ENCODE assay signal across 8 cellular contexts in genomic region chr6:20533746-20534294, GRCh38. TPM values are rescaled to one million over a fixed set of nuclear protein-coding genes. Genes with fewer than 3 reads are reported as not detected.
DNase-seq lines count a peak whose midpoint lies in the region; ATAC-seq and TF ChIP-seq lines count a peak whose summit lies in the region.

No MANE protein-coding gene starts in this region.

- peaks cover 32% of the 10 kb centered on the region for H3K79me2 ChIP-seq in osteoblast (ENCODE audit: insufficient read depth, low read length)

- H3K36me3 ChIP-seq in colonic mucosa = no peaks in the 10 kb centered on the region
- H3K36me3 ChIP-seq in osteoblast (ENCODE audit: insufficient read depth, low read length) = no peaks in the 10 kb centered on the region

- ATAC-seq in GM19395 (IDR thresholded peaks at IDR 0.05; ENCODE audit: unreplicated experiment) (peak; percentile 2), HG03175 (IDR thresholded peaks at IDR 0.05; ENCODE audit: unreplicated experiment) (no peak)

- H3K9ac ChIP-seq in colonic mucosa (ENCODE audit: low read depth in 2 of 2, low read length in 2 of 2) = peak overlapping the region in 1 of 2 donors; percentile 73

- peak overlapping the region; percentile 93 to 98 (median 96) for H3K27ac Mint-ChIP-seq in IgD-negative memory B cell

- H3K27ac ChIP-seq in colonic mucosa (peak overlapping the region; percentile 68), osteoblast (ENCODE audit: low read depth, low read length) (peak overlapping the region; percentile 78)

- H3K4me1 ChIP-seq in colonic mucosa = no peaks in the 10 kb centered on the region
- peaks cover 8% of the 10 kb centered on the region for H3K4me1 ChIP-seq in osteoblast (ENCODE audit: insufficient read depth, low read length)

- H3K9me3 ChIP-seq in colonic mucosa (no peaks in the 10 kb centered on the region), osteoblast (ENCODE audit: low read depth, low read length) (no peaks in the 10 kb centered on the region)

- H2AFZ ChIP-seq in osteoblast (ENCODE audit: low read length) = peak overlapping the region; percentile 88

- H3K27me3 Mint-ChIP-seq in IgD-negative memory B cell = peaks cover 2% of the 10 kb centered on the region

- TF ChIP-seq CTCF in colonic mucosa (IDR thresholded peaks at IDR 0.05) (no peak), osteoblast (IDR thresholded peaks at IDR 0.05; ENCODE audit: extremely low read depth, low read depth, low read length) (no peak)

- no peaks in the 10 kb centered on the region for H3K9me3 Mint-ChIP-seq in IgD-negative memory B cell

- peak overlapping the region; percentile 98 for H3K4me3 ChIP-seq in colonic mucosa
- H3K4me3 ChIP-seq in osteoblast (ENCODE audit: insufficient read depth, low read length) = peak overlapping the region; percentile 80

- peak overlapping the region; percentile 97 to 99 (median 98) for H3K4me3 Mint-ChIP-seq in IgD-negative memory B cell

- H4K20me1 ChIP-seq in osteoblast (ENCODE audit: insufficient read depth, low read length) = no peaks in the 10 kb centered on the region

- H3K36me3 Mint-ChIP-seq in IgD-negative memory B cell = peaks cover under 1% of the 10 kb centered on the region

- intact Hi-C loops in colonic mucosa (cut with DNase I) = loop anchor here (5.0 kb wide), 1 partner anchor 137 kb away; no protein-coding TSS in a partner anchor

- H3K27me3 ChIP-seq in colonic mucosa (no peaks in the 10 kb centered on the region), osteoblast (ENCODE audit: insufficient read depth, low read length) (no peaks in the 10 kb centered on the region)

- peak overlapping the region; percentile 87 for H3K4me2 ChIP-seq in osteoblast (ENCODE audit: insufficient read depth, low read length)

- H3K4me1 Mint-ChIP-seq in IgD-negative memory B cell = peaks cover 13 to 38% (median 20%) of the 10 kb centered on the region in 3 donors

- no peak for DNase-seq in colonic mucosa
- DNase-seq in osteoblast (ENCODE audit: insufficient read length, low spot score, missing footprints) = no peak
- DNase-seq in cerebellar cortex (ENCODE audit: low spot score) = no peak
- DNase-seq in NCI-H446 treated with DMSO at 0.1 percent for 48 hours (lab: John Stamatoyannopoulos, UW) = no peak
- no peak for DNase-seq in H4 (ENCODE audit: low spot score)

RNA-seq across cellular contexts. Expression of gene CDKAL1, which starts 0.4 kb away (rescaled TPM):
- 29.2 TPM for polyA plus RNA-seq in IgD-negative memory B cell
- total RNA-seq in colonic mucosa (10 to 100 TPM; 13.8 to 14.2 TPM), osteoblast (17.4 and 18.5 TPM in 2 replicates)
- 14.5 and 15.2 TPM in 2 replicates for total RNA-seq in H4 (2014; rRNA removed; shearing (Covaris generic))
